In the genomic region with DNA sequence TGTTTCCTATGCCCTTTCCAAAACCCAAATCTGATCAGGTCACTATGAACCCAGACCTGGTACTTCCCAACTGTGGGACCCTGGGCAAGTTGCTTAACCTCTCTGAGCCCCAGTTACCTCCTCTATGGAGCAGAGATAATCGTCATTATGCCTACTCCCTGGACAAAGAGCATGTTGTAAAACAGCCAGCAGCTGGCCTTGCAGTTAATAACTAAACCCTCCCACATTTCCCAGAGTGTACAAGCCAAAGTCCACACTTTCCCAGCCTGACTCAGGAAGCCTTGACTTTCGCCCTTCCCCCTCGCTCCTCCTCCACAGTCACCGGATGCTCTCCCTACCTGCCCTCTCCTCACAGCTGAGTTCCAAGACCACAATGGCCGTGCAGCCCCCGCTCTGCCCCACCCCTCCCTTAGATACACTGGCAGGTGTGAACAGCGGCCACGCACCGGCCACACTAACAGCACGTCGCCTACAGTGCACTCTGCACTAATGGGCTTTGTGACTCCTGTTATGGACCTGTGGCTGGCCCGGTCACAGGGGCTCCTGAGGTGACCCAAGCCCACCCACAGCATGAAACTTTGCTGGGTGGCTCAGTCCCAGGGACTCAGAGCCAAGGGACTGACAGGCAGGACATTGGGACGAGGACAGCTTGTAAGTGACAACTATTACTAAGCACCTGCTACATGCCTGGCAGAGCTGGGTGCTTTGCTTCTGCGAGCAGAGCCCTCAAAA, we compare ENCODE assay signal across 1 cellular context.
A peak's percentile ranks its signal among the peaks of the same experiment; 100 is the strongest.
TF ChIP-seq lines count a peak whose summit lies in the region.

No MANE protein-coding gene starts in this region.

TF ChIP-seq in HepG2, 621 proteins besides CTCF, POLR2A, EP300 and RAD21 (continued from another document and continues in another):
- TF ChIP-seq, protein P1, sequence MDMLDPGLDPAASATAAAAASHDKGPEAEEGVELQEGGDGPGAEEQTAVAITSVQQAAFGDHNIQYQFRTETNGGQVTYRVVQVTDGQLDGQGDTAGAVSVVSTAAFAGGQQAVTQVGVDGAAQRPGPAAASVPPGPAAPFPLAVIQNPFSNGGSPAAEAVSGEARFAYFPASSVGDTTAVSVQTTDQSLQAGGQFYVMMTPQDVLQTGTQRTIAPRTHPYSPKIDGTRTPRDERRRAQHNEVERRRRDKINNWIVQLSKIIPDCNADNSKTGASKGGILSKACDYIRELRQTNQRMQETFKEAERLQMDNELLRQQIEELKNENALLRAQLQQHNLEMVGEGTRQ (IDR thresholded peaks at IDR 0.05; ENCODE audit: low read depth, low read length), result no peak
- TF ChIP-seq, protein P1 (CRISPR knock-in tag; IDR thresholded peaks at IDR 0.05; ENCODE audit: borderline replicate concordance), result no peak
- TF ChIP-seq GPN1 (CRISPR knock-in tag; IDR thresholded peaks at IDR 0.05; ENCODE audit: borderline replicate concordance), result no peak
- TF ChIP-seq ZNF674 (CRISPR knock-in tag; IDR thresholded peaks at IDR 0.05; ENCODE audit: low read depth), result no peak
- TF ChIP-seq ZNF12 (CRISPR knock-in tag; IDR thresholded peaks at IDR 0.05), result peak; percentile 49; the same call in 1 of the 2 replicates
- TF ChIP-seq, protein P2, sequence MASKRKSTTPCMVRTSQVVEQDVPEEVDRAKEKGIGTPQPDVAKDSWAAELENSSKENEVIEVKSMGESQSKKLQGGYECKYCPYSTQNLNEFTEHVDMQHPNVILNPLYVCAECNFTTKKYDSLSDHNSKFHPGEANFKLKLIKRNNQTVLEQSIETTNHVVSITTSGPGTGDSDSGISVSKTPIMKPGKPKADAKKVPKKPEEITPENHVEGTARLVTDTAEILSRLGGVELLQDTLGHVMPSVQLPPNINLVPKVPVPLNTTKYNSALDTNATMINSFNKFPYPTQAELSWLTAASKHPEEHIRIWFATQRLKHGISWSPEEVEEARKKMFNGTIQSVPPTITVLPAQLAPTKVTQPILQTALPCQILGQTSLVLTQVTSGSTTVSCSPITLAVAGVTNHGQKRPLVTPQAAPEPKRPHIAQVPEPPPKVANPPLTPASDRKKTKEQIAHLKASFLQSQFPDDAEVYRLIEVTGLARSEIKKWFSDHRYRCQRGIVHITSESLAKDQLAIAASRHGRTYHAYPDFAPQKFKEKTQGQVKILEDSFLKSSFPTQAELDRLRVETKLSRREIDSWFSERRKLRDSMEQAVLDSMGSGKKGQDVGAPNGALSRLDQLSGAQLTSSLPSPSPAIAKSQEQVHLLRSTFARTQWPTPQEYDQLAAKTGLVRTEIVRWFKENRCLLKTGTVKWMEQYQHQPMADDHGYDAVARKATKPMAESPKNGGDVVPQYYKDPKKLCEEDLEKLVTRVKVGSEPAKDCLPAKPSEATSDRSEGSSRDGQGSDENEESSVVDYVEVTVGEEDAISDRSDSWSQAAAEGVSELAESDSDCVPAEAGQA (IDR thresholded peaks at IDR 0.05; ENCODE audit: low read depth), result peak; percentile 81
- TF ChIP-seq, protein P2 (CRISPR knock-in tag; IDR thresholded peaks at IDR 0.05; ENCODE audit: borderline replicate concordance), result 0 out of 2 replicates have a peak, but pooled peaks have one; percentile 35
- peak; percentile 92 for TF ChIP-seq JUN (CRISPR knock-in tag; IDR thresholded peaks at IDR 0.05)
- TF ChIP-seq TAF15 (IDR thresholded peaks at IDR 0.05; ENCODE audit: low read depth, low read length, poor library complexity, severe bottlenecking), result no peak
- no peak for TF ChIP-seq SP140L (CRISPR knock-in tag; IDR thresholded peaks at IDR 0.05; ENCODE audit: borderline replicate concordance)
- TF ChIP-seq ZBTB21 (CRISPR knock-in tag; IDR thresholded peaks at IDR 0.05), result no peak; the same call in 1 of the 2 replicates
- TF ChIP-seq, protein P3, sequence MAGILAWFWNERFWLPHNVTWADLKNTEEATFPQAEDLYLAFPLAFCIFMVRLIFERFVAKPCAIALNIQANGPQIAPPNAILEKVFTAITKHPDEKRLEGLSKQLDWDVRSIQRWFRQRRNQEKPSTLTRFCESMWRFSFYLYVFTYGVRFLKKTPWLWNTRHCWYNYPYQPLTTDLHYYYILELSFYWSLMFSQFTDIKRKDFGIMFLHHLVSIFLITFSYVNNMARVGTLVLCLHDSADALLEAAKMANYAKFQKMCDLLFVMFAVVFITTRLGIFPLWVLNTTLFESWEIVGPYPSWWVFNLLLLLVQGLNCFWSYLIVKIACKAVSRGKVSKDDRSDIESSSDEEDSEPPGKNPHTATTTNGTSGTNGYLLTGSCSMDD (CRISPR knock-in tag; IDR thresholded peaks at IDR 0.05), result no peak
- TF ChIP-seq ZNF33B (CRISPR knock-in tag; IDR thresholded peaks at IDR 0.05), result peak; percentile 95
- TF ChIP-seq, protein P4, sequence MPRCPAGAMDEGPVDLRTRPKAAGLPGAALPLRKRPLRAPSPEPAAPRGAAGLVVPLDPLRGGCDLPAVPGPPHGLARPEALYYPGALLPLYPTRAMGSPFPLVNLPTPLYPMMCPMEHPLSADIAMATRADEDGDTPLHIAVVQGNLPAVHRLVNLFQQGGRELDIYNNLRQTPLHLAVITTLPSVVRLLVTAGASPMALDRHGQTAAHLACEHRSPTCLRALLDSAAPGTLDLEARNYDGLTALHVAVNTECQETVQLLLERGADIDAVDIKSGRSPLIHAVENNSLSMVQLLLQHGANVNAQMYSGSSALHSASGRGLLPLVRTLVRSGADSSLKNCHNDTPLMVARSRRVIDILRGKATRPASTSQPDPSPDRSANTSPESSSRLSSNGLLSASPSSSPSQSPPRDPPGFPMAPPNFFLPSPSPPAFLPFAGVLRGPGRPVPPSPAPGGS (CRISPR knock-in tag; IDR thresholded peaks at IDR 0.05), result peak; percentile 88
- 0 out of 2 replicates have a peak, but pooled peaks have one; percentile 42 for TF ChIP-seq ZKSCAN1 (IDR thresholded peaks at IDR 0.05; ENCODE audit: low read length)
- TF ChIP-seq FOXK2 (IDR thresholded peaks at IDR 0.05), result peak; percentile 77
- no peak for TF ChIP-seq NR3C1 (CRISPR knock-in tag; IDR thresholded peaks at IDR 0.05)
- no peak for TF ChIP-seq AGO1 (IDR thresholded peaks at IDR 0.05; ENCODE audit: low read depth, low read length, poor library complexity, severe bottlenecking)
- TF ChIP-seq CBX1 (IDR thresholded peaks at IDR 0.05; ENCODE audit: low read depth), result no peak
- TF ChIP-seq, protein P5, sequence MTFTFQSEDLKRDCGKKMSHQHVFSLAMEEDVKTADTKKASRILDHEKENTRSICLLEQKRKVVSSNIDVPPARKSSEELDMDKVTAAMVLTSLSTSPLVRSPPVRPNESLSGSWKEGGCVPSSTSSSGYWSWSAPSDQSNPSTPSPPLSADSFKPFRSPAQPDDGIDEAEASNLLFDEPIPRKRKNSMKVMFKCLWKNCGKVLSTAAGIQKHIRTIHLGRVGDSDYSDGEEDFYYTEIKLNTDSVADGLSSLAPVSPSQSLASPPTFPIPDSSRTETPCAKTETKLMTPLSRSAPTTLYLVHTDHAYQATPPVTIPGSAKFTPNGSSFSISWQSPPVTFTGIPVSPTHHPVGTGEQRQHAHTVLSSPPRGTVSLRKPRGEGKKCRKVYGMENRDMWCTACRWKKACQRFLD (CRISPR knock-in tag; IDR thresholded peaks at IDR 0.05; ENCODE audit: borderline replicate concordance), result peak; percentile 85; the same call in 1 of the 2 replicates
- peak; percentile 48; the same call in 1 of the 2 replicates for TF ChIP-seq SIX1 (CRISPR knock-in tag; IDR thresholded peaks at IDR 0.05; ENCODE audit: borderline replicate concordance)
- TF ChIP-seq, protein P6, sequence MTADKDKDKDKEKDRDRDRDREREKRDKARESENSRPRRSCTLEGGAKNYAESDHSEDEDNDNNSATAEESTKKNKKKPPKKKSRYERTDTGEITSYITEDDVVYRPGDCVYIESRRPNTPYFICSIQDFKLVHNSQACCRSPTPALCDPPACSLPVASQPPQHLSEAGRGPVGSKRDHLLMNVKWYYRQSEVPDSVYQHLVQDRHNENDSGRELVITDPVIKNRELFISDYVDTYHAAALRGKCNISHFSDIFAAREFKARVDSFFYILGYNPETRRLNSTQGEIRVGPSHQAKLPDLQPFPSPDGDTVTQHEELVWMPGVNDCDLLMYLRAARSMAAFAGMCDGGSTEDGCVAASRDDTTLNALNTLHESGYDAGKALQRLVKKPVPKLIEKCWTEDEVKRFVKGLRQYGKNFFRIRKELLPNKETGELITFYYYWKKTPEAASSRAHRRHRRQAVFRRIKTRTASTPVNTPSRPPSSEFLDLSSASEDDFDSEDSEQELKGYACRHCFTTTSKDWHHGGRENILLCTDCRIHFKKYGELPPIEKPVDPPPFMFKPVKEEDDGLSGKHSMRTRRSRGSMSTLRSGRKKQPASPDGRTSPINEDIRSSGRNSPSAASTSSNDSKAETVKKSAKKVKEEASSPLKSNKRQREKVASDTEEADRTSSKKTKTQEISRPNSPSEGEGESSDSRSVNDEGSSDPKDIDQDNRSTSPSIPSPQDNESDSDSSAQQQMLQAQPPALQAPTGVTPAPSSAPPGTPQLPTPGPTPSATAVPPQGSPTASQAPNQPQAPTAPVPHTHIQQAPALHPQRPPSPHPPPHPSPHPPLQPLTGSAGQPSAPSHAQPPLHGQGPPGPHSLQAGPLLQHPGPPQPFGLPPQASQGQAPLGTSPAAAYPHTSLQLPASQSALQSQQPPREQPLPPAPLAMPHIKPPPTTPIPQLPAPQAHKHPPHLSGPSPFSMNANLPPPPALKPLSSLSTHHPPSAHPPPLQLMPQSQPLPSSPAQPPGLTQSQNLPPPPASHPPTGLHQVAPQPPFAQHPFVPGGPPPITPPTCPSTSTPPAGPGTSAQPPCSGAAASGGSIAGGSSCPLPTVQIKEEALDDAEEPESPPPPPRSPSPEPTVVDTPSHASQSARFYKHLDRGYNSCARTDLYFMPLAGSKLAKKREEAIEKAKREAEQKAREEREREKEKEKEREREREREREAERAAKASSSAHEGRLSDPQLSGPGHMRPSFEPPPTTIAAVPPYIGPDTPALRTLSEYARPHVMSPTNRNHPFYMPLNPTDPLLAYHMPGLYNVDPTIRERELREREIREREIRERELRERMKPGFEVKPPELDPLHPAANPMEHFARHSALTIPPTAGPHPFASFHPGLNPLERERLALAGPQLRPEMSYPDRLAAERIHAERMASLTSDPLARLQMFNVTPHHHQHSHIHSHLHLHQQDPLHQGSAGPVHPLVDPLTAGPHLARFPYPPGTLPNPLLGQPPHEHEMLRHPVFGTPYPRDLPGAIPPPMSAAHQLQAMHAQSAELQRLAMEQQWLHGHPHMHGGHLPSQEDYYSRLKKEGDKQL (CRISPR knock-in tag; IDR thresholded peaks at IDR 0.05; ENCODE audit: low read depth), result peak; percentile 96
- peak; percentile 31; the same call in 1 of the 2 replicates for TF ChIP-seq GABPA (IDR thresholded peaks at IDR 0.05; ENCODE audit: low read depth, low read length)
- peak; percentile 81 for TF ChIP-seq GABPA (CRISPR knock-in tag; IDR thresholded peaks at IDR 0.05; ENCODE audit: low read depth)
- no peak for TF ChIP-seq HMGA1 (CRISPR knock-in tag; conservative IDR thresholded peaks at IDR 0.05)
- peak; percentile 94 for TF ChIP-seq ZNF431 (CRISPR knock-in tag; IDR thresholded peaks at IDR 0.05; ENCODE audit: borderline replicate concordance, low read depth)
- peak; percentile 72 for TF ChIP-seq ELF1 (CRISPR knock-in tag; IDR thresholded peaks at IDR 0.05)
- TF ChIP-seq HCFC1 (IDR thresholded peaks at IDR 0.05; ENCODE audit: low read depth, low read length), result no peak; the same call in 1 of the 2 replicates
- peak; percentile 24; the same call in 1 of the 2 replicates for TF ChIP-seq ZNF891 (CRISPR knock-in tag; IDR thresholded peaks at IDR 0.05)
- TF ChIP-seq, protein P7, sequence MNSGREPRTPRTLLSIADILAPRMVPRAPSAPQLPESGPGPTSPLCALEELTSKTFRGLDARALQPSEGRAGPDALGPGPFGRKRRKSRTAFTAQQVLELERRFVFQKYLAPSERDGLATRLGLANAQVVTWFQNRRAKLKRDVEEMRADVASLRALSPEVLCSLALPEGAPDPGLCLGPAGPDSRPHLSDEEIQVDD (CRISPR knock-in tag; IDR thresholded peaks at IDR 0.05; ENCODE audit: borderline replicate concordance), result 0 out of 2 replicates have a peak, but pooled peaks have one; percentile 75
- TF ChIP-seq NR1H2 (CRISPR knock-in tag; IDR thresholded peaks at IDR 0.05; ENCODE audit: borderline replicate concordance, low read depth), result no peak
- TF ChIP-seq SRSF4 (IDR thresholded peaks at IDR 0.05; ENCODE audit: low read depth, low read length, poor library complexity, severe bottlenecking), result no peak
- peak; percentile 96 for TF ChIP-seq ZFP1 (CRISPR knock-in tag; IDR thresholded peaks at IDR 0.05)
- TF ChIP-seq, protein P8, sequence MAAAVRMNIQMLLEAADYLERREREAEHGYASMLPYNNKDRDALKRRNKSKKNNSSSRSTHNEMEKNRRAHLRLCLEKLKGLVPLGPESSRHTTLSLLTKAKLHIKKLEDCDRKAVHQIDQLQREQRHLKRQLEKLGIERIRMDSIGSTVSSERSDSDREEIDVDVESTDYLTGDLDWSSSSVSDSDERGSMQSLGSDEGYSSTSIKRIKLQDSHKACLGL (CRISPR knock-in tag; IDR thresholded peaks at IDR 0.05), result peak; percentile 85
- peak; percentile 98 for TF ChIP-seq HDAC1 (CRISPR knock-in tag; IDR thresholded peaks at IDR 0.05)
- TF ChIP-seq IRX3 (CRISPR knock-in tag; IDR thresholded peaks at IDR 0.05; ENCODE audit: borderline replicate concordance, low read depth), result no peak; the same call in 1 of the 2 replicates
- TF ChIP-seq KLF9 (CRISPR knock-in tag; IDR thresholded peaks at IDR 0.05; ENCODE audit: low read depth), result peak; percentile 82; the same call in 1 of the 2 replicates
- peak; percentile 79; the same call in 1 of the 2 replicates for TF ChIP-seq PAX8 (CRISPR knock-in tag; IDR thresholded peaks at IDR 0.05; ENCODE audit: borderline replicate concordance)
